ENCODE assay signal across 1 cellular context in the genomic region with DNA sequence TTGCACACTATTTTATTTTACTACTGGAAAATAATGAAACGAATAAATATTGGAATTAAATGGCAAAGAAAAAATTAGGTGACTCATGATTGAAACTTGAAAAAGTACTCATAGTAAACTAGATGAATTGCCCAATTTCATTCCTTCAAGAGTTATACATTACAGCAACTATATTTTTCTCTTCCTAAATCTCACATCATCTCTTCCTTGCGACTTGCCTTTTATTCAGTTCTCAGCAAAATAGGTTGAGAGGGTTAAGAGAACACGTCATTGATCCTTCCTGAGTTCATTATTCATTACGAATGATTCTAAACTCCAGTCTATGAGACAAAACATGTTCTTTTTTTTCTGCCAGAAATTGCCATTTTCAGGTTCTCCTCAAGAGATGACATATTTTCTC.
TF ChIP-seq lines count a peak whose summit lies in the region.

No MANE protein-coding gene starts in this region.

TF ChIP-seq in WTC11, 78 proteins besides CTCF, POLR2A, EP300 and RAD21 (continued from another document):
- TF ChIP-seq, protein P1, sequence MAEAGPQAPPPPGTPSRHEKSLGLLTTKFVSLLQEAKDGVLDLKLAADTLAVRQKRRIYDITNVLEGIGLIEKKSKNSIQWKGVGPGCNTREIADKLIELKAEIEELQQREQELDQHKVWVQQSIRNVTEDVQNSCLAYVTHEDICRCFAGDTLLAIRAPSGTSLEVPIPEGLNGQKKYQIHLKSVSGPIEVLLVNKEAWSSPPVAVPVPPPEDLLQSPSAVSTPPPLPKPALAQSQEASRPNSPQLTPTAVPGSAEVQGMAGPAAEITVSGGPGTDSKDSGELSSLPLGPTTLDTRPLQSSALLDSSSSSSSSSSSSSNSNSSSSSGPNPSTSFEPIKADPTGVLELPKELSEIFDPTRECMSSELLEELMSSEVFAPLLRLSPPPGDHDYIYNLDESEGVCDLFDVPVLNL (CRISPR knock-in tag; IDR thresholded peaks at IDR 0.05; ENCODE audit: borderline replicate concordance, low read depth), result no peak
- TF ChIP-seq ESRRA (CRISPR knock-in tag; IDR thresholded peaks at IDR 0.05; ENCODE audit: borderline replicate concordance) (no peak), SMAD4 (CRISPR knock-in tag; IDR thresholded peaks at IDR 0.05) (no peak), TCF7 (CRISPR knock-in tag; IDR thresholded peaks at IDR 0.05; ENCODE audit: low read depth) (no peak), ZNF423 (CRISPR knock-in tag; IDR thresholded peaks at IDR 0.05) (no peak), MYBL2 (CRISPR knock-in tag; IDR thresholded peaks at IDR 0.05) (no peak), FOXP1 (CRISPR knock-in tag; IDR thresholded peaks at IDR 0.05; ENCODE audit: borderline replicate concordance) (no peak)
- TF ChIP-seq, protein P2, sequence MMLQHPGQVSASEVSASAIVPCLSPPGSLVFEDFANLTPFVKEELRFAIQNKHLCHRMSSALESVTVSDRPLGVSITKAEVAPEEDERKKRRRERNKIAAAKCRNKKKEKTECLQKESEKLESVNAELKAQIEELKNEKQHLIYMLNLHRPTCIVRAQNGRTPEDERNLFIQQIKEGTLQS (CRISPR knock-in tag; conservative IDR thresholded peaks at IDR 0.05), result no peak
